18 cellular contexts compared by ENCODE assay signal in genomic region chr10:132292287-132292971, GRCh38. TPM values are rescaled to one million over a fixed set of nuclear protein-coding genes. Genes with fewer than 3 reads are reported as not detected.
DNase-seq lines count a peak whose midpoint lies in the region; ATAC-seq, FAIRE-seq and TF ChIP-seq lines count a peak whose summit lies in the region.
"Had no signal": no experiment of that assay in that cellular context is flagged by ENCODE, and none has a peak within 500 bp of the region (broad histone marks: within the 10 kb centered on the region; RNA-seq: fewer than 3 reads in every experiment).

No MANE protein-coding gene starts in this region.

- H3K27me3 ChIP-seq in bronchial epithelial cell (ENCODE audit: control insufficient read depth, insufficient read depth, low read length): no peaks in the 10 kb centered on the region
- no peaks in the 10 kb centered on the region for H3K27me3 ChIP-seq in lower lobe of right lung (ENCODE audit: low read depth)
- H3K27me3 ChIP-seq in spleen (replicated peaks in 1 of 7): peaks cover 0 to 30% (median 0%) of the 10 kb centered on the region in 7 donors
- no peaks in the 10 kb centered on the region for H3K27me3 ChIP-seq in small intestine (ENCODE audit: control insufficient read depth in 2 of 2, insufficient read depth in 2 of 2, low read length in 2 of 2)
- H3K27me3 ChIP-seq: BLaER1 had no signal

- intact Hi-C loops in CD14-positive monocyte (cut with micrococcal nuclease): no loop called here
- intact Hi-C loops in lower lobe of right lung (cut with DNase I): no loop called here
- intact Hi-C loops in spleen (cut with DNase I; ENCODE audit: low total_unique reads): no loop called here

- no peak for TF ChIP-seq CTCF in CD14-positive monocyte (IDR thresholded peaks at IDR 0.05)
- no peak for TF ChIP-seq CTCF in bronchial epithelial cell (IDR thresholded peaks at IDR 0.05; ENCODE audit: insufficient read depth, low read length, severe bottlenecking)
- TF ChIP-seq CTCF in lower lobe of right lung (IDR thresholded peaks at IDR 0.05): no peak
- TF ChIP-seq CTCF in spleen (IDR thresholded peaks at IDR 0.05 in 8 of 11, conservative IDR thresholded peaks at IDR 0.05 in 3 of 11): no peak

- H3K4me1 ChIP-seq in lower lobe of right lung (no peaks in the 10 kb centered on the region), spleen (peaks cover 0 to 9% (median under 1%) of the 10 kb centered on the region in 6 donors), small intestine (ENCODE audit: control insufficient read depth in 2 of 2, insufficient read depth in 1 of 2, low read depth in 1 of 2, low read length in 1 of 2) (no peaks in the 10 kb centered on the region)
- H3K4me1 ChIP-seq: A549 had no signal

- peaks cover 0 to 4% of the 10 kb centered on the region in 2 donors for H3K36me3 Mint-ChIP-seq in CD14-positive monocyte
- H3K36me3 Mint-ChIP-seq: CD8-positive, alpha-beta memory T cell had no signal

- 89 to 93% (median 91%) methylated on average over 16 of the region's 16 CpGs for WGBS in spleen, 5 donors
- WGBS in small intestine, 3 donors: 78 to 86% (median 86%) methylated on average over 15 to 16 of the region's 16 CpGs

- H3K9me3 ChIP-seq in lower lobe of right lung (peaks cover 7% of the 10 kb centered on the region), spleen (peaks cover 0 to 17% (median 10%) of the 10 kb centered on the region in 8 donors), small intestine (ENCODE audit: control insufficient read depth, low read depth) (no peaks in the 10 kb centered on the region)

- ATAC-seq in lower lobe of right lung (no peak), GM21825 (IDR thresholded peaks at IDR 0.05; ENCODE audit: unreplicated experiment) (no peak)
- ATAC-seq: A549, HCT116 had no signal

- FAIRE-seq in bronchial epithelial cell (lab: Jason Lieb, UNC) (peak; percentile 86), small intestine (lab: Jason Lieb, UNC) (no peak)
- FAIRE-seq: A549, GM12891, RCC 7860 had no signal

- peaks cover 2 to 21% (median 3%) of the 10 kb centered on the region in 3 donors for H3K27me3 Mint-ChIP-seq in CD14-positive monocyte (ENCODE audit: low read depth in 3 of 3)

- peak; percentile 33 for DNase-seq in CD14-positive monocyte (ENCODE audit: low spot score)
- DNase-seq in bronchial epithelial cell (ENCODE audit: low read depth): no peak
- DNase-seq in lower lobe of right lung: peak; percentile 19
- DNase-seq in spleen: peak; percentile 61
- DNase-seq in EL: no peak
- DNase-seq in small intestine: no peak
- DNase-seq: MM.1S; NCI-H1105; NK-92 treated with Interleukin-12 subunit alpha and Interleukin-12 subunit beta, amount 100 ng/mL, for 24 hours; SIG-M5 had no signal

- H3K36me3 ChIP-seq in bronchial epithelial cell (ENCODE audit: control insufficient read depth, insufficient read depth, low read length) (no peaks in the 10 kb centered on the region), lower lobe of right lung (no peaks in the 10 kb centered on the region), spleen (no peaks in the 10 kb centered on the region), small intestine (ENCODE audit: control insufficient read depth in 2 of 2, insufficient read depth in 2 of 2, low read length in 2 of 2) (no peaks in the 10 kb centered on the region)
- H3K36me3 ChIP-seq: BLaER1 had no signal

- peaks cover 7% of the 10 kb centered on the region for H3K4me1 Mint-ChIP-seq in CD14-positive monocyte

- H3K4me3 Mint-ChIP-seq in CD14-positive monocyte: no peak overlapping the region
- H3K4me3 Mint-ChIP-seq: CD8-positive, alpha-beta memory T cell; GM23338 had no signal

- H3K27ac ChIP-seq in lower lobe of right lung (no peak overlapping the region), spleen (no peak overlapping the region), small intestine (ENCODE audit: low read depth in 1 of 2, low read length in 1 of 2) (no peak overlapping the region)
- H3K27ac ChIP-seq: A549, BLaER1 had no signal

- no peak overlapping the region for H3K27ac Mint-ChIP-seq in CD14-positive monocyte
- H3K27ac Mint-ChIP-seq: GM23338 had no signal

- TF ChIP-seq POLR2A in spleen (IDR thresholded peaks at IDR 0.05): no peak

- peaks cover 0 to 11% (median 3%) of the 10 kb centered on the region in 7 donors for H3K9me3 Mint-ChIP-seq in CD14-positive monocyte
- H3K9me3 Mint-ChIP-seq: GM23338 had no signal

- H3K4me3 ChIP-seq in bronchial epithelial cell (ENCODE audit: low read depth, low read length): no peak overlapping the region
- no peak overlapping the region for H3K4me3 ChIP-seq in lower lobe of right lung
- no peak overlapping the region for H3K4me3 ChIP-seq in spleen
- no peak overlapping the region for H3K4me3 ChIP-seq in small intestine (ENCODE audit: low read depth in 1 of 2, low read length in 2 of 2)
- H3K4me3 ChIP-seq: A549, BLaER1, GM23338 had no signal

RNA-seq across cellular contexts. Expression of gene STK32C, which starts 15.3 kb away (rescaled TPM):
- polyA plus RNA-seq in CD14-positive monocyte (10 to 100 TPM; 13.6 to 18.4 TPM), spleen (10 to 100 TPM; 13.2 to 23.8 (median 16.0) TPM), small intestine (10 to 100 TPM in 1 of 3 donors, 1 to 10 TPM in 2; 3.4 to 12.0 (median 4.6) TPM)
- total RNA-seq in bronchial epithelial cell (9.7 and 14.6 TPM in 2 replicates), lower lobe of right lung (14.1 TPM), spleen (10 to 100 TPM in 6 of 7 donors, 1 to 10 TPM in 1; 9.6 to 27.8 (median 15.4) TPM)

RNA-seq across cellular contexts. Expression of gene LRRC27, which starts 39.6 kb away (rescaled TPM):
- polyA plus RNA-seq in CD14-positive monocyte (1 to 10 TPM; 3.6 TPM), spleen (10 to 100 TPM in 1 of 3 donors, 1 to 10 TPM in 2; 6.1 to 13.0 (median 8.5) TPM), small intestine (10 to 100 TPM in 1 of 3 donors, 1 to 10 TPM in 2; 4.7 to 14.1 (median 7.1) TPM)
- total RNA-seq in bronchial epithelial cell (4.7 and 6.9 TPM in 2 replicates), lower lobe of right lung (15.5 TPM), spleen (10 to 100 TPM; 11.9 to 29.9 (median 19.4) TPM)

Comparison
In these comparisons a context has a peak if more than half of its experiments do, and no peak if none do; other contexts are left out.
1. DNase-seq: peak in CD14-positive monocyte (single experiment), lower lobe of right lung (single experiment) and spleen (single experiment); none in bronchial epithelial cell (single experiment), EL (single experiment) and small intestine (single experiment).